8 cellular contexts compared by ENCODE assay signal in the genomic region with DNA sequence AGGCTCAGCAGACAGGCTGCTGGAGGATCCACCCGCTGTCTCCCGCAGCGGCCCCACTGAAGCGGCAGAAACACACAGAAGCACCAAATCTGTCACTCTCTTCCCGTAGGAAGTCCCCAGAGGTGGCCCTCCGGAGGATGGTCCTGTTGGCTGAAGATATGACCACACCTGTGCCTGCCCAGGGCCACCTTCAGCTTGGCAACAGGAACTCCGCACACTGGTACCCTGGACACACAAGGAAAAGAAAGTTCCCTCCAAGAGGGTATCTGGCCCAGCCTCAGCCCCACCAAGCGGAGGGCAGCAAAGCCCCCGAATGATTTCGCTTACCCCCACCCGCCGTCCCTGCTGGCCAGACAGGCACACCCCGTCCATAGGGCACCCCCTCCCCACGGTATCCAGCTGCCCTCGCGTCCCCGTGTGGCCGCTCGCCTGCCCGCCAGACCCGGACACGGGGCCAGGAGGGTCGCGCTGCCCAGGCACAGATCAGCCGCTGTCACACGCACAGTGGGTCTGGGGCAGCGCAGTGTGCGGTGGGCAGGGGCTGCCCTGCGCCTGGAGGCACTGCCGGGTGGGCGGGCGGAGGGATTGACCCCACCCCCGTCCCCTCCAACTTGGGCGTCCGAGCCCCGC. TPM values are rescaled to one million over a fixed set of nuclear protein-coding genes. Genes with fewer than 3 reads are reported as not detected.
DNase-seq lines count a peak whose midpoint lies in the region; ATAC-seq and TF ChIP-seq lines count a peak whose summit lies in the region.

No MANE protein-coding gene starts in this region.

- peak overlapping the region; percentile 88 for H3K4me3 Mint-ChIP-seq in activated naive CD8-positive, alpha-beta T cell treated with anti-CD3 and anti-CD28 coated beads for 36 hours
- peak overlapping the region; percentile 30 to 80 (median 68) for H3K4me3 Mint-ChIP-seq in immature natural killer cell

- H3K36me3 Mint-ChIP-seq in activated naive CD8-positive, alpha-beta T cell treated with anti-CD3 and anti-CD28 coated beads for 36 hours = peaks cover 5% of the 10 kb centered on the region
- no peaks in the 10 kb centered on the region for H3K36me3 Mint-ChIP-seq in immature natural killer cell

- in situ Hi-C loops in HAP-1 (cut with MboI; ENCODE audit: low sequenced_read_pairs) = loop anchor here (25.0 kb wide), 1 partner anchor 195 kb away; no protein-coding TSS in a partner anchor

- peaks cover 10% of the 10 kb centered on the region for H3K4me1 ChIP-seq in HAP-1
- H3K4me1 ChIP-seq in thoracic aorta (ENCODE audit: control insufficient read depth in 1 of 2, low read depth in 2 of 2) = peaks cover 3 to 16% of the 10 kb centered on the region in 2 donors

- H3K27me3 ChIP-seq in HAP-1 (ENCODE audit: low read depth) = no peaks in the 10 kb centered on the region
- no peaks in the 10 kb centered on the region for H3K27me3 ChIP-seq in thoracic aorta (replicated peaks; ENCODE audit: insufficient read depth)

- TF ChIP-seq CTCF in 22Rv1 (IDR thresholded peaks at IDR 0.05) (no peak), thoracic aorta (IDR thresholded peaks at IDR 0.05) (no peak)

- H3K27ac ChIP-seq in 22Rv1 (peak overlapping the region; percentile 98), thoracic aorta (peak overlapping the region; percentile 75 to 76)

- ATAC-seq in thoracic aorta (ENCODE audit: insufficient number of reproducible peaks, low FRiP score, low read depth) (no peak), HG03521 (IDR thresholded peaks at IDR 0.05; ENCODE audit: unreplicated experiment) (no peak)

- H3K9me3 ChIP-seq in HAP-1 (no peaks in the 10 kb centered on the region), thoracic aorta (no peaks in the 10 kb centered on the region)

- H3K27ac Mint-ChIP-seq in activated naive CD8-positive, alpha-beta T cell treated with anti-CD3 and anti-CD28 coated beads for 36 hours = no peak overlapping the region
- peak overlapping the region in 5 of 6 donors; percentile 17 to 81 (median 58) for H3K27ac Mint-ChIP-seq in immature natural killer cell

- no peaks in the 10 kb centered on the region for H3K9me3 Mint-ChIP-seq in activated naive CD8-positive, alpha-beta T cell treated with anti-CD3 and anti-CD28 coated beads for 36 hours
- H3K9me3 Mint-ChIP-seq in immature natural killer cell = no peaks in the 10 kb centered on the region

- DNase-seq in HAP-1 (ENCODE audit: low spot score in 2 of 2) (no peak), immature natural killer cell (no peak), thoracic aorta (ENCODE audit: low spot score) (no peak), NCI-H1436 treated with DMSO at 0.1 percent for 48 hours (lab: John Stamatoyannopoulos, UW) (no peak), T-helper 9 cell (no peak)
- no peak for DNase-seq in activated naive CD8-positive, alpha-beta T cell treated with anti-CD3 and anti-CD28 coated beads for 36 hours

- no peaks in the 10 kb centered on the region for H3K27me3 Mint-ChIP-seq in activated naive CD8-positive, alpha-beta T cell treated with anti-CD3 and anti-CD28 coated beads for 36 hours
- H3K27me3 Mint-ChIP-seq in immature natural killer cell (ENCODE audit: low read depth in 3 of 3) = peaks cover 0 to 3% (median 0%) of the 10 kb centered on the region in 3 donors

- peak overlapping the region; percentile 39 for H3K4me3 ChIP-seq in HAP-1
- peak overlapping the region; percentile 88 for H3K4me3 ChIP-seq in thoracic aorta

- H3K36me3 ChIP-seq in HAP-1 (replicated peaks) (peaks cover 3% of the 10 kb centered on the region; the same call in 1 of the 2 replicates), thoracic aorta (no peaks in the 10 kb centered on the region)

- no peaks in the 10 kb centered on the region for H3K4me1 Mint-ChIP-seq in activated naive CD8-positive, alpha-beta T cell treated with anti-CD3 and anti-CD28 coated beads for 36 hours
- H3K4me1 Mint-ChIP-seq in immature natural killer cell = peaks cover 0 to 5% of the 10 kb centered on the region in 2 donors

RNA-seq across cellular contexts. Expression of a gene that starts 7.0 kb away (rescaled TPM):
- total RNA-seq in activated naive CD8-positive, alpha-beta T cell treated with anti-CD3 and anti-CD28 coated beads for 36 hours = 10 to 100 TPM in 1 of 2 experiments, 1 to 10 TPM in 1; 9.8 to 11.5 TPM
- polyA plus RNA-seq in immature natural killer cell = 10 to 100 TPM; 20.3 to 31.9 (median 31.5) TPM
- total RNA-seq in thoracic aorta = 10 to 100 TPM in 1 of 2 donors, 1 to 10 TPM in 1; 7.3 to 20.6 TPM

RNA-seq across cellular contexts. Expression of a gene that starts 7.2 kb away (rescaled TPM):
- total RNA-seq in activated naive CD8-positive, alpha-beta T cell treated with anti-CD3 and anti-CD28 coated beads for 36 hours = 1 to 10 TPM; 1.2 to 1.3 TPM
- polyA plus RNA-seq in immature natural killer cell = under 1 TPM; 0.54 to 0.95 (median 0.66) TPM
- 1 to 10 TPM; 1.1 to 2.7 TPM for total RNA-seq in thoracic aorta

RNA-seq across cellular contexts. Expression of a gene that starts 8.5 kb away (rescaled TPM):
- total RNA-seq in activated naive CD8-positive, alpha-beta T cell treated with anti-CD3 and anti-CD28 coated beads for 36 hours = 10 to 100 TPM; 42.3 to 44.3 TPM
- 10 to 100 TPM in 1 of 3 donors, 1 to 10 TPM in 2; 4.0 to 17.5 (median 5.4) TPM for polyA plus RNA-seq in immature natural killer cell
- total RNA-seq in thoracic aorta = 10 to 100 TPM; 31.3 to 39.6 TPM

RNA-seq across cellular contexts. Expression of a gene that starts 30.4 kb away (rescaled TPM):
- total RNA-seq in activated naive CD8-positive, alpha-beta T cell treated with anti-CD3 and anti-CD28 coated beads for 36 hours = 1 to 10 TPM; 1.4 to 2.2 TPM
- under 1 TPM in 2 of 3 donors, not detected in 1; 0.27 to 0.89 TPM for polyA plus RNA-seq in immature natural killer cell
- total RNA-seq in thoracic aorta = under 1 TPM in 1 of 2 donors, not detected in 1; 0.41 TPM

RNA-seq across cellular contexts. Expression of a gene that starts 32.4 kb away (rescaled TPM):
- total RNA-seq in activated naive CD8-positive, alpha-beta T cell treated with anti-CD3 and anti-CD28 coated beads for 36 hours = 10 to 100 TPM; 46.0 to 48.7 TPM
- polyA plus RNA-seq in immature natural killer cell = 10 to 100 TPM; 16.7 to 26.8 (median 18.6) TPM
- total RNA-seq in thoracic aorta = 10 to 100 TPM; 17.7 to 32.4 TPM
